ENCODE assay signal across 10 cellular contexts in the genomic region with DNA sequence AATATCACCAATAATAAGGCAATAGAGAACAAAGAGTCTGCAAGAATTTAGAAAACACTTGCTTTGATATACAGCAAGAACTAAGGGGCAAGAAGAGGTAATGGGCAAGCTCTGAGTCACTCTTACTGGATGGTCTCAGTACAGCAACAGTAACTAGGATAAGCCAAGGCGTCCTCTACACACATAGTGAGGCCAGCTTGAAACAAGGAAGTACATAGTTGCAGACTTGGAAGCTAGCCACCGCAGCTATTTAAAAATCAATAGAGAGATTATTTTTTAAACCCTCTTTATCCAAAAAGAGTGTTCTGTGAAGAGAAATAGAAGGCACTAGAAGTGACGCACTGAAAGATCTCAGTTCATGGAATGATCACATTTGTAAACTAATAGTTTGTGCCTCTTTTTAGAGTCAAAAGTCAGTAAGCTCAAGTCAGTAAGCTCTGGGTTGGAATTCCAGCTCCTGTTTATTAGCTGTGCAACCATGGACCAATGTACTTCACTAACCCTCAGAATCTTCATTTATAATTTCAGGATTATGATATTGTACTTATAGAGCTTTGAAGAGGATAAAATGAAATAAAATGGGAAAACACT.
DNase-seq lines count a peak whose midpoint lies in the region; TF ChIP-seq lines count a peak whose summit lies in the region.
"Had no signal": no experiment of that assay in that cellular context is flagged by ENCODE, and none has a peak within 500 bp of the region (broad histone marks: within the 10 kb centered on the region; RNA-seq: fewer than 3 reads in every experiment).

No MANE protein-coding gene starts in this region.

- peak; percentile 68 for DNase-seq in CD1c-positive myeloid dendritic cell (ENCODE audit: extremely low spot score)
- DNase-seq in NCI-H1092 treated with DMSO at 0.1 percent for 48 hours (lab: John Stamatoyannopoulos, UW): peak; percentile 87
- DNase-seq in brain pericyte (ENCODE audit: low read depth, low spot score): peak; percentile 20
- DNase-seq in medulla oblongata (ENCODE audit: extremely low spot score): peak; percentile 82
- no peak for DNase-seq in GM10266 (ENCODE audit: extremely low spot score)
- DNase-seq in stimulated activated CD4-positive, alpha-beta T cell treated with anti-CD3 and anti-CD28 coated beads, Interleukin-2, amount 100 ng/mL, for 48 hours: no peak
- no peak for DNase-seq in HuH-7.5 (ENCODE audit: low spot score)
- no peak for DNase-seq in H4 (ENCODE audit: low spot score)
- DNase-seq: Karpas-422; stimulated activated naive B cell treated with anti-CD40 and anti-IgM and Interleukin-4, amounts not matched to agents 10 μg/mL and 1 μg/mL and 100 μg/mL, for 72 hours had no signal

- no peak for TF ChIP-seq CTCF in GM10266 (IDR thresholded peaks at IDR 0.05; ENCODE audit: control insufficient read depth, insufficient read depth, low read depth, missing control alignments)

Comparison
In these comparisons a context has a peak if more than half of its experiments do, and no peak if none do; other contexts are left out.
1. DNase-seq: peak in CD1c-positive myeloid dendritic cell (single experiment), NCI-H1092 treated with DMSO at 0.1 percent for 48 hours (single experiment), brain pericyte (single experiment) and medulla oblongata (single experiment); none in GM10266 (single experiment), stimulated activated CD4-positive, alpha-beta T cell treated with anti-CD3 and anti-CD28 coated beads, Interleukin-2, amount 100 ng/mL, for 48 hours (0 of 2), HuH-7.5 (single experiment) and H4 (single experiment).